Comparison of ENCODE assay signal across 8 cellular contexts in the genomic region with DNA sequence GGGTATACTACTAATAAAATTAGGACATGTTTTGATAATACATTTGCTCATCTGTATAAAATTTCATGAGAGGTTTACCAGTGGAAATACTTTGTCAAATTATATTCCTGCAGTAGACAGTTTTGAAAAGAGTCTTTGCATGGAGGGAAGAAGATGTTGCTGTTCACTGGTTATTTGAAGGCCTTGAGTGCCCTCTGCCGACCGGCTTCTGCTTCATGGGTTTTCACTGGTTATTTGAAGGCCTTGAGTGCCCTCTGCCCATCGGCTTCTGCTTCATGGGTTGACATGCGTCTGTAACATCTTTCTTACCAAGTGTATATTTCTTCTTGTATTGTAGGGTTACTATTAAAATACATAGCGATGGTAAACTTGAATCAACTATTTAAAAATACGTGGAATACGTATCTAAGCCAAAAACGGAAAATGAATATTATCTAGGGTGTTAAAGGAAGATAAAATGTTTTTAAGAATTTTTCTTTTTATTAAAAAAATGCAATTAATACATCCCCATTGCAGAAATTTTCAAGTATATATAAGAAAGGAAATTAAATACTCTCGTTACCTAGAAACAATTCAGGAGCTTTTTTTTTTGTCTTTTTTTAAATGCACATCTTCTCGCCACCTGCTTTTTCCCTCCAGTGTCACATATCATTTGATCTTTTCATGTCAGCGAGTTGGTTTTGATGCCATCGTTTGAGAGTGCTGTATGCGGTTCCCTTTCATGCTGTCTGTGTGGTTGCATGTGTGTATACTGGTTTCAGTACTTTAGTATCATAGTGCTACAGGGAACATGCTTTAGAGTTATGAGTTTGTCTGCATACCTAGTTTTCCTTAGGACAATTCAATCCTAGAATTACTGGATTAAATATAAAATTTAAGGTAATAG.
DNase-seq lines count a peak whose midpoint lies in the region; ATAC-seq and TF ChIP-seq lines count a peak whose summit lies in the region.

No MANE protein-coding gene starts in this region.

- H3K4me1 Mint-ChIP-seq in activated naive CD8-positive, alpha-beta T cell (ENCODE audit: low read depth): peaks cover 56% of the 10 kb centered on the region

- no peaks in the 10 kb centered on the region for H3K27me3 Mint-ChIP-seq in activated naive CD8-positive, alpha-beta T cell

- H3K36me3 Mint-ChIP-seq in activated naive CD8-positive, alpha-beta T cell: peaks cover 9% of the 10 kb centered on the region

- H3K9me2 ChIP-seq in SK-N-SH: no peaks in the 10 kb centered on the region

- no peak overlapping the region for H3K4me2 ChIP-seq in SK-N-SH

- ATAC-seq in GM18517 (IDR thresholded peaks at IDR 0.05; ENCODE audit: unreplicated experiment) (peak; percentile 62), Right ventricle myocardium superior (ENCODE audit: poor library complexity) (peak; percentile 88), HG02588 (IDR thresholded peaks at IDR 0.05; ENCODE audit: unreplicated experiment) (no peak)

- no peaks in the 10 kb centered on the region for H3K4me1 ChIP-seq in SK-N-SH (ENCODE audit: control insufficient read depth in 1 of 2, insufficient read depth in 2 of 2, low read depth in 1 of 2, low read length in 1 of 2)

- H3K4me3 Mint-ChIP-seq in activated naive CD8-positive, alpha-beta T cell: peak overlapping the region; percentile 72

- H3K27ac Mint-ChIP-seq in activated naive CD8-positive, alpha-beta T cell: peak overlapping the region; percentile 64

- POLR2A ChIA-PET in AG04449 (lab: Yijun Ruan, JAX): no interaction called here
- POLR2A ChIA-PET in SK-N-SH (lab: Yijun Ruan, JAX): no interaction called here

- H2AFZ ChIP-seq in SK-N-SH (ENCODE audit: low read depth): no peak overlapping the region

- TF ChIP-seq EP300 in SK-N-SH (IDR thresholded peaks at IDR 0.05; ENCODE audit: borderline replicate concordance in 1 of 2, low read depth in 1 of 2, low read length in 1 of 2): no peak

- H3K9ac ChIP-seq in SK-N-SH: no peak overlapping the region

- peaks cover 21% of the 10 kb centered on the region for H3K79me2 ChIP-seq in SK-N-SH (ENCODE audit: insufficient read depth)

- no peaks in the 10 kb centered on the region for H3K9me3 Mint-ChIP-seq in activated naive CD8-positive, alpha-beta T cell (ENCODE audit: low read depth)

- TF ChIP-seq CTCF in AG04449 (IDR thresholded peaks at IDR 0.05; ENCODE audit: insufficient read depth, low read length, missing control alignments) (peak; percentile 80), SK-N-SH (IDR thresholded peaks at IDR 0.05) (peak; percentile 93)

- peaks cover 39% of the 10 kb centered on the region for H4K20me1 ChIP-seq in SK-N-SH (ENCODE audit: insufficient read depth)

- 60% methylated on average over 13 of the region's 13 CpGs for WGBS in SK-N-SH (ENCODE audit: low lambda C conversion rate)

- DNase-seq in AG04449 (ENCODE audit: low read depth, low spot score): peak; percentile 24
- DNase-seq in HUDEP-2 (lab: John Stamatoyannopoulos, UW; ENCODE audit: unreplicated experiment in 76 of 76): peak in 58 of 76 experiments; percentile 3 to 73 (median 43)
- peak; percentile 76 for DNase-seq in SK-N-SH
- DNase-seq in Right ventricle myocardium superior: peak; percentile 86
- peak; percentile 76 for DNase-seq in putamen (ENCODE audit: low spot score)

- peaks cover 16% of the 10 kb centered on the region for H3F3A ChIP-seq in SK-N-SH (replicated peaks; ENCODE audit: insufficient read depth)

- intact Hi-C loops in Right ventricle myocardium superior (cut with DNase I): loop anchor here (2.0 to 10.0 kb wide), 2 partner anchors 94 to 140 kb away; a partner anchor contains a TSS

- H3K36me3 ChIP-seq in SK-N-SH (replicated peaks in 1 of 2; ENCODE audit: control insufficient read depth in 1 of 2, insufficient read depth in 2 of 2, low read length in 1 of 2): peaks cover 70 to 78% of the 10 kb centered on the region in 2 experiments

- no peaks in the 10 kb centered on the region for H3K9me3 ChIP-seq in SK-N-SH

- no peak overlapping the region for H3K27ac ChIP-seq in SK-N-SH (ENCODE audit: low read depth in 2 of 2, low read length in 1 of 2)

- CTCF ChIA-PET in AG04449 (lab: Yijun Ruan, JAX): interaction anchor here (0.7 to 26.1 kb wide), 10 partner anchors 8 to 811 kb away, joined by 3 to 410 read pairs (median 4); no protein-coding TSS in a partner anchor
- CTCF ChIA-PET in SK-N-SH (lab: Yijun Ruan, JAX): interaction anchor here (0.7 to 31.7 kb wide), 22 partner anchors 9 to 360 kb away, joined by 3 to 470 read pairs (median 3); no protein-coding TSS in a partner anchor

- peak; percentile 97 for TF ChIP-seq RAD21 in SK-N-SH (IDR thresholded peaks at IDR 0.05; ENCODE audit: low read length)

- H3K27me3 ChIP-seq in SK-N-SH (ENCODE audit: insufficient read depth): no peaks in the 10 kb centered on the region

- H3K4me3 ChIP-seq in AG04449 (ENCODE audit: low read depth, low read length) (no peak overlapping the region), SK-N-SH (ENCODE audit: low read depth in 2 of 2, low read length in 1 of 2) (no peak overlapping the region; a peak in 1 of 4 replicates)

TF ChIP-seq in SK-N-SH, 30 proteins besides CTCF, POLR2A, EP300 and RAD21:
- no peak for TF ChIP-seq FOXM1 (IDR thresholded peaks at IDR 0.05; ENCODE audit: low read depth)
- peak; percentile 72 for TF ChIP-seq SMC3 (IDR thresholded peaks at IDR 0.05; ENCODE audit: low read depth, low read length)
- no peak for TF ChIP-seq EZH2phosphoT487 (IDR thresholded peaks at IDR 0.05; ENCODE audit: borderline replicate concordance, low read depth)
- no peak for TF ChIP-seq CHD2 (IDR thresholded peaks at IDR 0.05; ENCODE audit: low read length, partially characterized antibody)
- TF ChIP-seq NRF1 (IDR thresholded peaks at IDR 0.05; ENCODE audit: low read depth, low read length): no peak
- no peak for TF ChIP-seq TEAD4 (IDR thresholded peaks at IDR 0.05; ENCODE audit: borderline replicate concordance, insufficient read depth)
- TF ChIP-seq GABPA (IDR thresholded peaks at IDR 0.05; ENCODE audit: low read depth): no peak
- TF ChIP-seq, protein P1, sequence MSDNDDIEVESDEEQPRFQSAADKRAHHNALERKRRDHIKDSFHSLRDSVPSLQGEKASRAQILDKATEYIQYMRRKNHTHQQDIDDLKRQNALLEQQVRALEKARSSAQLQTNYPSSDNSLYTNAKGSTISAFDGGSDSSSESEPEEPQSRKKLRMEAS (IDR thresholded peaks at IDR 0.05; ENCODE audit: low read depth): no peak

Comparison
In these comparisons a context has a peak if more than half of its experiments do, and no peak if none do; other contexts are left out.
1. DNase-seq: peak in every context shown above with its lines; median percentile 86 in Right ventricle myocardium superior; 76 in SK-N-SH; 76 in putamen; 43 in HUDEP-2; 24 in AG04449.